Comparison of ENCODE assay signal across 2 cellular contexts in genomic region chr2:54271236-54271635, GRCh38.
A peak's percentile ranks its signal among the peaks of the same experiment; 100 is the strongest.
TF ChIP-seq lines count a peak whose summit lies in the region.

No MANE protein-coding gene starts in this region.

TF ChIP-seq in HepG2, 621 proteins besides CTCF, POLR2A, EP300 and RAD21:
- TF ChIP-seq LCORL (IDR thresholded peaks at IDR 0.05) (no peak), LCORL (CRISPR knock-in tag; IDR thresholded peaks at IDR 0.05) (no peak), XBP1 (CRISPR knock-in tag; IDR thresholded peaks at IDR 0.05) (no peak), ZFP36 (IDR thresholded peaks at IDR 0.05; ENCODE audit: borderline replicate concordance, low read depth, low read length, partially characterized antibody) (no peak), ZNF326 (CRISPR knock-in tag; IDR thresholded peaks at IDR 0.05; ENCODE audit: borderline replicate concordance) (no peak)

TF ChIP-seq in K562, 482 proteins besides CTCF, POLR2A, EP300 and RAD21:
- TF ChIP-seq MEIS2 (IDR thresholded peaks at IDR 0.05; ENCODE audit: partially characterized antibody) = peak; percentile 33
- TF ChIP-seq BACH1 (tag; IDR thresholded peaks at IDR 0.05) = no peak
- no peak for TF ChIP-seq TRIM28 (IDR thresholded peaks at IDR 0.05)
- TF ChIP-seq SOX6 (IDR thresholded peaks at IDR 0.05) = peak; percentile 70; the same call in 1 of the 2 replicates
- 0 out of 2 replicates have a peak, but pooled peaks have one; percentile 34 for TF ChIP-seq FOXJ2 (tag; IDR thresholded peaks at IDR 0.05)
- no peak for TF ChIP-seq STAT5A (IDR thresholded peaks at IDR 0.05; ENCODE audit: borderline replicate concordance, low read length)
- TF ChIP-seq ZNF696 (CRISPR knock-in tag; conservative IDR thresholded peaks at IDR 0.05) = no peak
- no peak for TF ChIP-seq NR2C1 (IDR thresholded peaks at IDR 0.05)
- 0 out of 2 replicates have a peak, but pooled peaks have one; percentile 39 for TF ChIP-seq NR2C1 (tag; IDR thresholded peaks at IDR 0.05)
- TF ChIP-seq XRCC3 (IDR thresholded peaks at IDR 0.05) = no peak
- TF ChIP-seq CC2D1A (IDR thresholded peaks at IDR 0.05) = no peak
- no peak for TF ChIP-seq SAP30 (IDR thresholded peaks at IDR 0.05; ENCODE audit: borderline replicate concordance, insufficient read depth, low read depth, low read length, poor library complexity, severe bottlenecking)
- TF ChIP-seq FOSL1 (tag; conservative IDR thresholded peaks at IDR 0.05) = peak; percentile 64
- TF ChIP-seq ZNF444 (CRISPR knock-in tag; IDR thresholded peaks at IDR 0.05) = no peak
- TF ChIP-seq SMARCE1 (IDR thresholded peaks at IDR 0.05) = no peak
- TF ChIP-seq FOXM1 (IDR thresholded peaks at IDR 0.05; ENCODE audit: low read depth) = no peak
- TF ChIP-seq FOXM1 (CRISPR knock-in tag; IDR thresholded peaks at IDR 0.05; ENCODE audit: low read depth) = no peak
TF ChIP-seq in K562: peak in this region for 5.
